Comparison of ENCODE assay signal across 10 cellular contexts in genomic region chr7:51317582-51317910, GRCh38. TPM values are rescaled to one million over a fixed set of nuclear protein-coding genes. Genes with fewer than 3 reads are reported as not detected.
DNase-seq lines count a peak whose midpoint lies in the region; ATAC-seq and TF ChIP-seq lines count a peak whose summit lies in the region.
"Had no signal": no experiment of that assay in that cellular context is flagged by ENCODE, and none has a peak within 500 bp of the region (broad histone marks: within the 10 kb centered on the region; RNA-seq: fewer than 3 reads in every experiment).

No MANE protein-coding gene starts in this region.

- POLR2A ChIA-PET in PC-3 (lab: Charles Lee; ENCODE audit: unreplicated experiment): no interaction called here

- no peak overlapping the region for H4K8ac ChIP-seq in neuronal stem cell (ENCODE audit: low read depth, low read length)

- H3K36me3 ChIP-seq in PC-3 (ENCODE audit: low read depth, low read length): no peaks in the 10 kb centered on the region
- H3K36me3 ChIP-seq in neuronal stem cell (replicated peaks in 1 of 2; ENCODE audit: control insufficient read depth in 2 of 2, insufficient read depth in 2 of 2, low read length in 2 of 2): no peaks in the 10 kb centered on the region

- H3K36me3 Mint-ChIP-seq in Calu3 (ENCODE audit: insufficient read depth, unreplicated experiment): peaks cover 40% of the 10 kb centered on the region
- H3K36me3 Mint-ChIP-seq in glutamatergic neuron (ENCODE audit: unreplicated experiment): no peaks in the 10 kb centered on the region

- no peaks in the 10 kb centered on the region for H3K9me3 ChIP-seq in PC-3 (ENCODE audit: low read length)
- peaks cover 0 to 9% of the 10 kb centered on the region in 2 donors for H3K9me3 ChIP-seq in neuronal stem cell (replicated peaks in 1 of 2; ENCODE audit: control insufficient read depth in 2 of 2, insufficient read depth in 1 of 2, low read depth in 1 of 2, low read length in 2 of 2)

- no peak overlapping the region for H3K14ac ChIP-seq in neuronal stem cell (ENCODE audit: low read length)

- H3K27ac Mint-ChIP-seq in Calu3 (ENCODE audit: unreplicated experiment): peak overlapping the region; percentile 95
- no peak overlapping the region for H3K27ac Mint-ChIP-seq in glutamatergic neuron (ENCODE audit: unreplicated experiment)

- CTCF ChIA-PET in Calu3 (lab: Charles Lee): interaction anchor here (1.1 kb wide), 1 partner anchor 46 kb away, joined by 4 read pairs; no protein-coding TSS in a partner anchor
- CTCF ChIA-PET in PC-3 (lab: Charles Lee): no interaction called here

- no CpG with 5 or more reads among the region's 8 CpGs for WGBS in neuronal stem cell (ENCODE audit: extremely low coverage in 2 of 2, insufficient read length in 2 of 2, insufficient replicate concordance in 1 of 2), 2 donors

- H3K27me3 ChIP-seq in PC-3 (ENCODE audit: low read length) (no peaks in the 10 kb centered on the region), neuronal stem cell (ENCODE audit: control insufficient read depth in 3 of 3, insufficient read depth in 3 of 3, low read depth in 1 of 3, low read length in 3 of 3) (peaks cover 0 to 75% (median 31%) of the 10 kb centered on the region in 3 experiments)

- TF ChIP-seq CTCF in Calu3 (IDR thresholded peaks at IDR 0.05; ENCODE audit: unreplicated experiment): no peak
- TF ChIP-seq CTCF in PC-3 (conservative IDR thresholded peaks at IDR 0.05; ENCODE audit: low read depth, low read length): no peak
- TF ChIP-seq CTCF in glutamatergic neuron (IDR thresholded peaks at IDR 0.05; ENCODE audit: partially characterized antibody, unreplicated experiment): no peak

- H3K9ac ChIP-seq in PC-3 (ENCODE audit: low read length): peak overlapping the region; percentile 63; the same call in 1 of the 2 replicates
- peak overlapping the region; percentile 55 for H3K9ac ChIP-seq in neuronal stem cell (ENCODE audit: low read depth, low read length, poor library complexity)

- no peaks in the 10 kb centered on the region for H3F3A ChIP-seq in PC-3 (ENCODE audit: low read length, unreplicated experiment)

- H2BK12ac ChIP-seq in neuronal stem cell (ENCODE audit: low read length): no peak overlapping the region

- H2BK120ac ChIP-seq in neuronal stem cell (ENCODE audit: low read depth, low read length): no peak overlapping the region

- intact Hi-C loops in Calu3 (cut with micrococcal nuclease; ENCODE audit: unreplicated experiment) (no loop called here), PC-3 (cut with micrococcal nuclease) (loop anchor here (1.0 to 5.0 kb wide), 4 partner anchors 15 to 92 kb away; no protein-coding TSS in a partner anchor)

- H3K4me2 ChIP-seq in PC-3 (ENCODE audit: low read length) (peak overlapping the region; percentile 88), neuronal stem cell (ENCODE audit: insufficient read depth, low read length, poor library complexity, severe bottlenecking) (peak overlapping the region; percentile 93)

- H3K4me1 ChIP-seq in PC-3 (ENCODE audit: insufficient read depth, low read length) (peaks cover 25% of the 10 kb centered on the region), neuronal stem cell (ENCODE audit: control insufficient read depth in 2 of 2, insufficient read depth in 1 of 2, low read depth in 1 of 2, low read length in 2 of 2) (peaks cover 3 to 8% of the 10 kb centered on the region in 2 donors)

- H3K4me1 Mint-ChIP-seq in Calu3 (ENCODE audit: low read depth, unreplicated experiment) (peaks cover 50% of the 10 kb centered on the region), glutamatergic neuron (ENCODE audit: low read depth, unreplicated experiment) (peaks cover 2% of the 10 kb centered on the region)

- no peak overlapping the region for H3K27ac ChIP-seq in PC-3 (ENCODE audit: low read length)
- no peak overlapping the region for H3K27ac ChIP-seq in neuronal stem cell (replicated peaks; ENCODE audit: low read length)

- H3K9me2 ChIP-seq in PC-3 (replicated peaks; ENCODE audit: low read length): no peaks in the 10 kb centered on the region

- no TSS peak for BruUV-seq in Calu3 (replicated peaks; lab: Mats Ljungman, UMichigan)
- no TSS peak for BruUV-seq in PC-3 (replicated peaks; lab: Mats Ljungman, UMichigan)

- H2AFZ ChIP-seq in PC-3 (ENCODE audit: low read length): peak overlapping the region; percentile 91; the same call in 1 of the 2 replicates
- H2AFZ ChIP-seq in neuronal stem cell (ENCODE audit: low read length): peak overlapping the region; percentile 56

- H3K79me1 ChIP-seq in neuronal stem cell (ENCODE audit: low read depth, low read length): no peaks in the 10 kb centered on the region

- H3K9me3 Mint-ChIP-seq in Calu3 (ENCODE audit: low read depth, unreplicated experiment) (no peaks in the 10 kb centered on the region), glutamatergic neuron (ENCODE audit: unreplicated experiment) (no peaks in the 10 kb centered on the region)

- H3K27me3 Mint-ChIP-seq in Calu3 (ENCODE audit: unreplicated experiment): no peaks in the 10 kb centered on the region
- peaks cover 9% of the 10 kb centered on the region for H3K27me3 Mint-ChIP-seq in glutamatergic neuron (ENCODE audit: unreplicated experiment)

- no peaks in the 10 kb centered on the region for H4K20me1 ChIP-seq in PC-3 (ENCODE audit: low read length)

- no peak overlapping the region for H2BK5ac ChIP-seq in neuronal stem cell (ENCODE audit: low read length)

- H4K91ac ChIP-seq in neuronal stem cell (ENCODE audit: low read depth, low read length, poor library complexity): no peak overlapping the region

- no peak for DNase-seq in Calu3
- DNase-seq in PC-3: no peak
- DNase-seq in glutamatergic neuron: no peak
- DNase-seq in neuronal stem cell (ENCODE audit: low spot score): no peak
- DNase-seq in KG1 (lab: John Stamatoyannopoulos, UW): no peak
- no peak for DNase-seq in hippocampal formation (lab: John Stamatoyannopoulos, UW)
- DNase-seq in NCI-H1436 (lab: John Stamatoyannopoulos, UW): no peak
- DNase-seq: activated CD4-positive, alpha-beta T cell treated with anti-CD3 and anti-CD28 coated beads for 4 hours; activated naive CD4-positive, alpha-beta T cell had no signal

- H3K4me3 ChIP-seq in PC-3 (ENCODE audit: low read length): peak overlapping the region; percentile 79
- H3K4me3 ChIP-seq in neuronal stem cell (ENCODE audit: low read length in 2 of 2): peak overlapping the region in 1 of 2 donors; percentile 81

- H3K4me3 Mint-ChIP-seq in Calu3 (ENCODE audit: low read depth, unreplicated experiment): peak overlapping the region; percentile 93
- peak overlapping the region; percentile 78 for H3K4me3 Mint-ChIP-seq in glutamatergic neuron (ENCODE audit: unreplicated experiment)

- no peak overlapping the region for H3K4ac ChIP-seq in neuronal stem cell (ENCODE audit: low read length)

- peak overlapping the region; percentile 27 for H3K18ac ChIP-seq in neuronal stem cell (ENCODE audit: low read length)

- H3K79me2 ChIP-seq in PC-3 (ENCODE audit: low read length): peaks cover 37% of the 10 kb centered on the region

- H2BK15ac ChIP-seq in neuronal stem cell (ENCODE audit: low read length): no peak overlapping the region

- H3K23ac ChIP-seq in neuronal stem cell (ENCODE audit: low read depth, low read length, poor library complexity): no peak overlapping the region

- no peak overlapping the region for H2AK5ac ChIP-seq in neuronal stem cell (ENCODE audit: low read depth, low read length)

- ATAC-seq in PC-3: no peak
- ATAC-seq in GM21528 (IDR thresholded peaks at IDR 0.05; ENCODE audit: low FRiP score, unreplicated experiment): no peak

RNA-seq across cellular contexts. Expression of gene COBL, which starts 0.9 kb away (rescaled TPM):
- total RNA-seq in Calu3 (2022): 48.1 and 49.9 TPM in 2 replicates
- total RNA-seq in PC-3 (2014; rRNA removed): 8.6 and 8.8 TPM in 2 replicates
- total RNA-seq in glutamatergic neuron (ENCODE audit: unreplicated experiment): 3.3 TPM
- 1.5 TPM for polyA plus RNA-seq in neuronal stem cell (2013, experiment 1 of 2)
- 1.5 TPM for polyA plus RNA-seq in neuronal stem cell (2013, experiment 2 of 2)
